7 cellular contexts compared by ENCODE assay signal in genomic region chr9:70629080-70629685, GRCh38.
DNase-seq lines count a peak whose midpoint lies in the region; FAIRE-seq and TF ChIP-seq lines count a peak whose summit lies in the region.
"Not testable (repeated sequence)": the region's sequence is repeated elsewhere in the genome, so short reads cannot be mapped to it uniquely, and the experiment has no call there.

No MANE protein-coding gene starts in this region.

- H3K4me1 ChIP-seq in SK-N-SH (ENCODE audit: control insufficient read depth in 1 of 2, insufficient read depth in 2 of 2, low read depth in 1 of 2, low read length in 1 of 2); H1 (replicated peaks in 1 of 4; ENCODE audit: control insufficient read depth in 3 of 4, insufficient read depth in 4 of 4, low read length in 3 of 4): not testable (repeated sequence)

- not testable (repeated sequence) for H2BK12ac ChIP-seq in H1 (ENCODE audit: low read depth, low read length)

- CTCF ChIA-PET in SK-N-SH (lab: Yijun Ruan, JAX) (interaction anchor here (1.0 to 4.3 kb wide), 7 partner anchors 9 to 21 kb away, joined by 3 to 23 read pairs (median 5); no protein-coding TSS in a partner anchor), H1 (lab: Charles Lee; ENCODE audit: partially characterized antibody) (interaction anchor here (0.6 to 5.2 kb wide), 3 partner anchors 11 to 595 kb away, joined by 3 to 32 read pairs (median 3); no protein-coding TSS in a partner anchor)

- POLR2A ChIA-PET in SK-N-SH (lab: Yijun Ruan, JAX); H1 (lab: Charles Lee; ENCODE audit: partially characterized antibody): not testable (repeated sequence)

- not testable (repeated sequence) for H3K27ac ChIP-seq in SK-N-SH (ENCODE audit: low read depth in 2 of 2, low read length in 1 of 2); H1 (ENCODE audit: low read depth, low read length)

- not testable (repeated sequence) for H3K23me2 ChIP-seq in H1 (ENCODE audit: low read depth, low read length)

- WGBS in SK-N-SH (ENCODE audit: low lambda C conversion rate) = 40% methylated on average over 13 of the region's 15 CpGs
- WGBS in H1 (ENCODE audit: extremely low coverage in 1 of 2, insufficient coverage in 1 of 2, insufficient read length in 1 of 2, insufficient replicate concordance in 2 of 2, low coverage in 1 of 2, low lambda C conversion rate in 2 of 2, missing lambda C conversion rate in 1 of 2), 2 experiments = 78% methylated on average over 11 of the region's 15 CpGs; no CpG with 5 or more reads in 1 of the 2 experiments

- FAIRE-seq in H1 (lab: Jason Lieb, UNC) = not testable (repeated sequence)

- peak; percentile 4 for DNase-seq in Caki2 (ENCODE audit: low read depth)
- DNase-seq in HT-29 (ENCODE audit: low spot score) = peak; percentile 16
- peak; percentile 8 for DNase-seq in NCI-H345 (lab: John Stamatoyannopoulos, UW)
- peak; percentile 67 for DNase-seq in SK-N-SH
- DNase-seq in H1 (ENCODE audit: low read depth in 1 of 2, low spot score in 2 of 2) = not testable (repeated sequence)
- peak; percentile 78 for DNase-seq in iPS-NIHi7 (ENCODE audit: extremely low spot score)

- H2AFZ ChIP-seq in SK-N-SH (ENCODE audit: low read depth) = peak overlapping the region; percentile 51; the same call in 1 of the 2 replicates
- H2AFZ ChIP-seq in H1 (ENCODE audit: low read length) = not testable (repeated sequence)

- not testable (repeated sequence) for H3K4me3 ChIP-seq in SK-N-SH (ENCODE audit: low read depth in 2 of 2, low read length in 1 of 2); H1 (ENCODE audit: extremely low read depth in 1 of 4, insufficient read depth in 2 of 4, low read depth in 3 of 4, low read length in 4 of 4)

- not testable (repeated sequence) for H4K91ac ChIP-seq in H1 (replicated peaks; ENCODE audit: insufficient read length, low read length)

- H3K9me3 ChIP-seq in SK-N-SH; H1 (ENCODE audit: insufficient read depth in 2 of 2, low read depth in 1 of 2, low read length in 1 of 2): not testable (repeated sequence)

- not testable (repeated sequence) for H3K23ac ChIP-seq in H1 (ENCODE audit: insufficient read length)

- not testable (repeated sequence) for H3K56ac ChIP-seq in H1 (replicated peaks; ENCODE audit: insufficient read length, low read depth, low read length)

- H4K20me1 ChIP-seq in SK-N-SH (ENCODE audit: insufficient read depth); H1 (replicated peaks in 1 of 2; ENCODE audit: control insufficient read depth in 1 of 2, insufficient read depth in 2 of 2, low read length in 2 of 2): not testable (repeated sequence)

- H2BK15ac ChIP-seq in H1 (ENCODE audit: low read length) = not testable (repeated sequence)

- peak; percentile 23; the same call in 1 of the 2 replicates for TF ChIP-seq CTCF in GM12874 (IDR thresholded peaks at IDR 0.05; ENCODE audit: insufficient read depth, low read depth, low read length)
- TF ChIP-seq CTCF in SK-N-SH (IDR thresholded peaks at IDR 0.05) = peak; percentile 22
- TF ChIP-seq CTCF in H1 (IDR thresholded peaks at IDR 0.05; ENCODE audit: control extremely low read depth in 1 of 3, insufficient read depth in 1 of 3, low read depth in 1 of 3, low read length in 3 of 3) = peak; percentile 13 to 20 (median 18); a peak in 3 of 4 replicates

- in situ Hi-C loops in Caki2 (cut with HindIII; ENCODE audit: low pct_unique_long_range_greater_than_20kb, low sequenced_read_pairs) = not testable (repeated sequence)

- TF ChIP-seq EP300 in SK-N-SH (IDR thresholded peaks at IDR 0.05; ENCODE audit: borderline replicate concordance in 1 of 2, low read depth in 1 of 2, low read length in 1 of 2); H1 (IDR thresholded peaks at IDR 0.05; ENCODE audit: borderline replicate concordance in 1 of 2, low read depth in 2 of 2, low read length in 2 of 2): not testable (repeated sequence)

- not testable (repeated sequence) for H3K27me3 ChIP-seq in SK-N-SH (ENCODE audit: insufficient read depth); H1 (replicated peaks in 1 of 4; ENCODE audit: control insufficient read depth in 3 of 4, extremely low read depth in 1 of 4, insufficient read depth in 3 of 4, low read length in 3 of 4)

- H3K79me1 ChIP-seq in H1 (ENCODE audit: low read depth, low read length) = not testable (repeated sequence)

- not testable (repeated sequence) for H2BK20ac ChIP-seq in H1 (ENCODE audit: low read length)

- H3K79me2 ChIP-seq in SK-N-SH (ENCODE audit: insufficient read depth); H1 (ENCODE audit: control insufficient read depth in 1 of 2, insufficient read depth in 2 of 2, low read length in 2 of 2): not testable (repeated sequence)

- not testable (repeated sequence) for H3K14ac ChIP-seq in H1 (ENCODE audit: insufficient read length)

- not testable (repeated sequence) for H2BK120ac ChIP-seq in H1 (replicated peaks; ENCODE audit: low read depth, low read length)

- not testable (repeated sequence) for H2AK5ac ChIP-seq in H1 (ENCODE audit: low read depth, low read length)

- not testable (repeated sequence) for H3K36me3 ChIP-seq in SK-N-SH (replicated peaks in 1 of 2; ENCODE audit: control insufficient read depth in 1 of 2, insufficient read depth in 2 of 2, low read length in 1 of 2); H1 (ENCODE audit: control insufficient read depth in 2 of 4, insufficient read depth in 4 of 4, low read length in 3 of 4)

- not testable (repeated sequence) for H3K18ac ChIP-seq in H1 (ENCODE audit: extremely low read depth, low read length)

- H3K9me2 ChIP-seq in SK-N-SH = not testable (repeated sequence)

- not testable (repeated sequence) for TF ChIP-seq POLR2A in H1 (IDR thresholded peaks at IDR 0.05; ENCODE audit: control extremely low read depth in 1 of 2, low read depth in 2 of 2, low read length in 2 of 2)

- not testable (repeated sequence) for H2BK5ac ChIP-seq in H1 (ENCODE audit: low read depth, low read length)

- H3K4me2 ChIP-seq in SK-N-SH; H1 (ENCODE audit: insufficient read depth in 1 of 2, low read depth in 2 of 2, low read length in 2 of 2): not testable (repeated sequence)

- H4K5ac ChIP-seq in H1 (ENCODE audit: insufficient read length, low read depth, low read length) = not testable (repeated sequence)

- not testable (repeated sequence) for H4K8ac ChIP-seq in H1 (ENCODE audit: extremely low read depth, insufficient read depth, low read length)

- not testable (repeated sequence) for H3F3A ChIP-seq in SK-N-SH (replicated peaks; ENCODE audit: insufficient read depth)

- not testable (repeated sequence) for H3K9ac ChIP-seq in SK-N-SH; H1 (replicated peaks in 1 of 4; ENCODE audit: extremely low read depth in 1 of 4, low read depth in 3 of 4, low read length in 3 of 4)

- not testable (repeated sequence) for TF ChIP-seq RAD21 in SK-N-SH (IDR thresholded peaks at IDR 0.05; ENCODE audit: low read length)
- peak; percentile 28 to 39; a peak in 3 of 4 replicates for TF ChIP-seq RAD21 in H1 (IDR thresholded peaks at IDR 0.05 in 1 of 2, conservative IDR thresholded peaks at IDR 0.05 in 1 of 2; ENCODE audit: low read depth in 2 of 2, low read length in 2 of 2)

- H3K4ac ChIP-seq in H1 (replicated peaks; ENCODE audit: insufficient read length, low read depth, low read length) = not testable (repeated sequence)
